ENCODE assay signal across 19 cellular contexts in the genomic region with DNA sequence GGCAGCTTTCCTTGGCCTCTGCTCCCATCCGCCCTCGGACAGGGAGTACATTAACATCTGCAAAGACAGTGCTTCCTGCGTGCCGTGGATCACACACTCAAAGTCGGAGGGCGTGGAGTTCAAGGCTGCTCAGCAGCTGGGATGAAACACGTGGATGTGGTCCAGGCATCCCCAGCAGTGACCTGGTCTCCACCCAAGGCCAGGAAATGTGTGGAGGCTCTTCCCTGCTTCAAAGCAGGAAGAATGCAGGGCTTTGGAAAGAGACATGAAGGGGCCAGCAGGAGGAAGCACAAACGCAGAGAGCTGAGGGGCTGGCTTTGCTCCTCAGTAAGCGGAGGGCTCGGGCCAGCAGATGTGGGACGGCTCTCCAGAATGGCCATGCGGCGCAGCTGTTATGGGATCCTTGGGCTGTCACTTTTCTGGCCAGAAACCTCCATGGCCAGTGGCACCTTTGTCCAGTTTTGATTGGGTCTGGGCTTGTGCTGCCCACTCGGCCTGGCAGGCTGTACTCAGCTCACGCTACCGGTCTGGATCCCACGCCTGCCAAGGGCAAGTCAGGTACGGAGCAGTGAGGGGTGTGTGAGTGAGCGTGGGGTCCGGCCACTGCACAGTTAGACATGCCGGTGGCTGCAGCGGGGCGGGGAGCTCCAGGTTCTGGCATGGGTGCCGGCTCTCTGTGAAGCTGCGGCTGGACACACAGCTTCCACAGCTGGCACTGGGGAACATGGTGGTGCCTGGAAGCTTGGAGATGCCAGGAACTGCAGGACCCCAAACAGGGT.
DNase-seq lines count a peak whose midpoint lies in the region; ATAC-seq and TF ChIP-seq lines count a peak whose summit lies in the region.
"Had no signal": no experiment of that assay in that cellular context is flagged by ENCODE, and none has a peak within 500 bp of the region (broad histone marks: within the 10 kb centered on the region; RNA-seq: fewer than 3 reads in every experiment).

No MANE protein-coding gene starts in this region.

- in situ Hi-C loops in astrocyte of the spinal cord (cut with HindIII; ENCODE audit: low sequenced_read_pairs), result no loop called here

- peaks cover 0 to 1% (median 0%) of the 10 kb centered on the region in 7 donors for H3K27me3 ChIP-seq in spleen (replicated peaks in 1 of 7)
- H3K27me3 ChIP-seq: foreskin keratinocyte, SJSA1 had no signal

- peak; percentile 14 for TF ChIP-seq CTCF in astrocyte of the spinal cord (IDR thresholded peaks at IDR 0.05; ENCODE audit: low read depth, low read length)
- TF ChIP-seq CTCF in spleen (IDR thresholded peaks at IDR 0.05 in 8 of 11, conservative IDR thresholded peaks at IDR 0.05 in 3 of 11), result no peak

- H3K4me1 ChIP-seq in spleen, result peaks cover 0 to 28% (median 11%) of the 10 kb centered on the region in 6 donors
- H3K4me1 ChIP-seq: foreskin keratinocyte, SJSA1 had no signal

- 57 to 72% (median 67%) methylated on average over 24 to 25 of the region's 25 CpGs for WGBS in spleen, 5 donors

- H3K9me3 ChIP-seq in spleen, result no peaks in the 10 kb centered on the region
- H3K9me3 ChIP-seq: SJSA1 had no signal

- intact Hi-C loops in spleen (cut with DNase I; ENCODE audit: low total_unique reads), result no loop called here

- H3K27ac ChIP-seq in spleen, result peak overlapping the region in 2 of 8 donors; percentile 11 to 38
- H3K27ac ChIP-seq: foreskin keratinocyte, SJSA1 had no signal

- no peak for ATAC-seq in GM19328 (IDR thresholded peaks at IDR 0.05; ENCODE audit: unreplicated experiment)
- ATAC-seq in GM18511 (IDR thresholded peaks at IDR 0.05; ENCODE audit: unreplicated experiment), result no peak
- ATAC-seq: activated T-cell treated with anti-CD3 and anti-CD28 coated beads, Interleukin-2, amount 50 U/mL, for 72 hours; effector memory CD8-positive, alpha-beta T cell; foreskin keratinocyte; stimulated activated naive B cell treated with anti-CD40 and anti-IgM and Interleukin-4, amounts not matched to agents 10 μg/mL and 1 μg/mL and 100 μg/mL, for 72 hours had no signal

- no peak overlapping the region for H3K4me3 ChIP-seq in astrocyte of the spinal cord (ENCODE audit: low read depth, low read length)
- H3K4me3 ChIP-seq in spleen, result no peak overlapping the region
- H3K4me3 ChIP-seq: SJSA1 had no signal

- H3K36me3 ChIP-seq in spleen, result no peaks in the 10 kb centered on the region
- H3K36me3 ChIP-seq: SJSA1 had no signal

- DNase-seq in activated CD8-positive, alpha-beta memory T cell treated with anti-CD3 and anti-CD28 coated beads for 24 hours, result peak; percentile 43
- no peak for DNase-seq in activated CD8-positive, alpha-beta memory T cell treated with anti-CD3 and anti-CD28 coated beads, Interleukin-2, amount 50 U/mL, for 4 hours
- DNase-seq in astrocyte of the spinal cord (ENCODE audit: low read depth, low spot score) (no peak), left kidney (ENCODE audit: low read depth, low spot score) (peak; percentile 49), spleen (peak; percentile 69), NCI-H82 treated with DMSO at 0.1 percent for 48 hours (lab: John Stamatoyannopoulos, UW; ENCODE audit: unreplicated experiment) (no peak)
- DNase-seq: activated CD4-positive, alpha-beta T cell treated with anti-CD3 and anti-CD28 coated beads for 4 hours; activated T-cell treated with anti-CD3 and anti-CD28 coated beads, Interleukin-2, amount 50 U/mL, for 72 hours; CD4-positive, CD25-positive, alpha-beta regulatory T cell; central memory CD4-positive, alpha-beta T cell; effector memory CD8-positive, alpha-beta T cell; foreskin keratinocyte; NCI-H1092 treated with DMSO at 0.1 percent for 48 hours; NCI-H510A treated with DMSO at 0.1 percent for 48 hours; stimulated activated naive B cell treated with anti-CD40 and anti-IgM and Interleukin-4, amounts not matched to agents 10 μg/mL and 1 μg/mL and 100 μg/mL, for 72 hours; T-helper 9 cell had no signal

- TF ChIP-seq POLR2A in spleen (IDR thresholded peaks at IDR 0.05), result no peak

Comparison
In these comparisons a context has a peak if more than half of its experiments do, and no peak if none do; other contexts are left out.
1. DNase-seq: peak in activated CD8-positive, alpha-beta memory T cell treated with anti-CD3 and anti-CD28 coated beads for 24 hours (single experiment), left kidney (single experiment) and spleen (single experiment); none in activated CD8-positive, alpha-beta memory T cell treated with anti-CD3 and anti-CD28 coated beads, Interleukin-2, amount 50 U/mL, for 4 hours (single experiment), astrocyte of the spinal cord (single experiment) and NCI-H82 treated with DMSO at 0.1 percent for 48 hours (single experiment).